Comparison of ENCODE assay signal across 8 cellular contexts in genomic region chr13:99124695-99125334, GRCh38.
A peak's percentile ranks its signal among the peaks of the same experiment; 100 is the strongest.
DNase-seq lines count a peak whose midpoint lies in the region; ATAC-seq and TF ChIP-seq lines count a peak whose summit lies in the region.

No MANE protein-coding gene starts in this region.

- WGBS in suprapubic skin, result 39% methylated on average over 11 of the region's 11 CpGs
- 44 to 45% methylated on average over 11 of the region's 11 CpGs for WGBS in lower leg skin, 2 donors
- 55 to 67% methylated on average over 11 of the region's 11 CpGs for WGBS in body of pancreas, 2 donors

- H3K27me3 Mint-ChIP-seq in T-helper 17 cell, result peaks cover 4% of the 10 kb centered on the region

- H3K4me3 Mint-ChIP-seq in T-helper 17 cell, result no peak overlapping the region

- intact Hi-C loops in lower leg skin (cut with DNase I; ENCODE audit: low total_unique reads), result no loop called here
- intact Hi-C loops in body of pancreas (cut with DNase I), result no loop called here

- TF ChIP-seq CTCF in suprapubic skin (IDR thresholded peaks at IDR 0.05) (no peak), lower leg skin (IDR thresholded peaks at IDR 0.05) (no peak), body of pancreas (IDR thresholded peaks at IDR 0.05) (no peak)

- ATAC-seq in GM18861 (IDR thresholded peaks at IDR 0.05; ENCODE audit: unreplicated experiment), result peak; percentile 81
- peak; percentile 87 for ATAC-seq in HG03175 (IDR thresholded peaks at IDR 0.05; ENCODE audit: unreplicated experiment)
- peak; percentile 60 for ATAC-seq in T-helper 17 cell
- no peak for ATAC-seq in body of pancreas

- H3K4me1 Mint-ChIP-seq in T-helper 17 cell, result peaks cover 16% of the 10 kb centered on the region

- no peaks in the 10 kb centered on the region for H3K9me3 ChIP-seq in T-helper 17 cell (ENCODE audit: control insufficient read depth, low read length, poor library complexity, severe bottlenecking)
- H3K9me3 ChIP-seq in suprapubic skin, result no peaks in the 10 kb centered on the region
- H3K9me3 ChIP-seq in body of pancreas, result no peaks in the 10 kb centered on the region

- DNase-seq in AG20443 (ENCODE audit: low spot score), result peak; percentile 66
- no peak for DNase-seq in T-helper 17 cell
- peak; percentile 79 for DNase-seq in glomerular visceral epithelial cell (ENCODE audit: extremely low spot score)
- DNase-seq in suprapubic skin (ENCODE audit: low spot score in 2 of 2), result no peak
- no peak for DNase-seq in lower leg skin (ENCODE audit: low spot score in 2 of 2)
- no peak for DNase-seq in body of pancreas

- H3K27me3 ChIP-seq in suprapubic skin (no peaks in the 10 kb centered on the region), body of pancreas (no peaks in the 10 kb centered on the region)

- H3K4me1 ChIP-seq in suprapubic skin (peaks cover 9% of the 10 kb centered on the region), body of pancreas (no peaks in the 10 kb centered on the region)

- no peak for TF ChIP-seq POLR2A in suprapubic skin (IDR thresholded peaks at IDR 0.05)
- TF ChIP-seq POLR2A in lower leg skin (IDR thresholded peaks at IDR 0.05), result no peak
- no peak for TF ChIP-seq POLR2A in body of pancreas (IDR thresholded peaks at IDR 0.05)

- no peak overlapping the region for H3K4me3 ChIP-seq in suprapubic skin
- no peak overlapping the region for H3K4me3 ChIP-seq in lower leg skin (ENCODE audit: low read depth, poor library complexity, severe bottlenecking)
- H3K4me3 ChIP-seq in body of pancreas, result no peak overlapping the region

- H3K27ac Mint-ChIP-seq in T-helper 17 cell, result peak overlapping the region; percentile 41

- H3K36me3 ChIP-seq in suprapubic skin (no peaks in the 10 kb centered on the region), body of pancreas (replicated peaks in 1 of 2; ENCODE audit: insufficient read depth in 1 of 2, low read depth in 2 of 2) (no peaks in the 10 kb centered on the region)

- no peak for TF ChIP-seq EP300 in suprapubic skin (IDR thresholded peaks at IDR 0.05)

- no peaks in the 10 kb centered on the region for H3K36me3 Mint-ChIP-seq in T-helper 17 cell (ENCODE audit: low read depth)

- no peak overlapping the region for H3K27ac ChIP-seq in suprapubic skin
- no peak overlapping the region for H3K27ac ChIP-seq in body of pancreas

Comparison
In these comparisons a context has a peak if more than half of its experiments do, and no peak if none do; other contexts are left out.
1. DNase-seq: peak in AG20443 (single experiment) and glomerular visceral epithelial cell (single experiment); none in T-helper 17 cell (0 of 3), suprapubic skin (0 of 2), lower leg skin (0 of 2) and body of pancreas (0 of 4).